In the genomic region with DNA sequence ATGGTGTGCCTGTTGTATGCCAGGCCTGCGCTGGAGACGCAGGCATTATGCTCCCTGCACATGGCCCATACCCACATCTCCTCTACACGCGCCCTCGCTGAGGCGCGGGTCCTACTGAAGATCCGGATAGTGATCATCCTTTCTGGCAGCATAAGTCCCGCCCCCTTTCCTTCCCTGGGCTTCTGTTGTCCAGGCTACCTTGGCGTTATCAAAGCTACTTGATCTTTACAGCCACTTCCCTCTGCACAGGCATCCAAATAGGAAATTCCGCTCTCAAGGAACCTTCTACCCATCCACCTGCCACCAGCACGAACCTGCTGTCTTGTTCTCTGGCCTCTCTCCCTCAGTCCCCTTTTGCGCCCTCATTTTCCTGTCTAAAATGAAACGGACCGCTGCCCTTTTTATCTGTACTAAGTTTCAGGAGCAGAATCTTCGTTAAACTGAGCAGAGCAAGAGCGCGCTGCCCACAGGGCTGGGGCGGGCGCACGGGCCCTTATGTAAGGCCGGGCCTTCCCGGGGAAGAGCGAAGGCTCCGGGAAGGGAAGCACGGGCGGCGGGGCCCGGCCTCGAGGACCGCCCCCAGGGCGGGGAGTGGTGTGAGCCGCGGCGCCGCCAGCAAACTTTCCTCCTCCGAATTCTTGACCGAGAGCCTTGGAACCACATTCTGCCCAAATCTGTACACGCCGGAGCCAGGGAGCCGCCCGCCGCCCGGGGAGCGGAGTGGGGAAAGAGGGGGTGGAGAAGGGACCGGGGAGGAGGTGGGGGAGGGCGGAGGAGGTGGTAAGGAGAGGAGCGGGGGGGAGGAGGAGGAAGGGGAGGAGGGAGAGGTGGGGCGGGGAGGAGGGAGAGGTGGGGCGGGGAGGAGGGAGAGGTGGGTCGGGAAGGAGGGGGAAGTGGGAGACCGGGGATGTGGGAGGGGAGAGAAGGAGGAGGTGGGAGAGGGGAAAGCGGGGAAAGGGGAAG, we compare ENCODE assay signal across 8 cellular contexts. TPM values are rescaled to one million over a fixed set of nuclear protein-coding genes. Genes with fewer than 3 reads are reported as not detected.
DNase-seq lines count a peak whose midpoint lies in the region; ATAC-seq and TF ChIP-seq lines count a peak whose summit lies in the region.

No MANE protein-coding gene starts in this region.

- H3K9ac ChIP-seq in OCI-LY1 (ENCODE audit: low read length), result peak overlapping the region; percentile 96

- no peaks in the 10 kb centered on the region for H3K9me3 ChIP-seq in OCI-LY1 (ENCODE audit: low read length)
- no peaks in the 10 kb centered on the region for H3K9me3 ChIP-seq in tibial artery

- 0 out of 2 replicates have a peak, but pooled peaks cover 7% of the 10 kb centered on the region for H3F3A ChIP-seq in OCI-LY1 (ENCODE audit: insufficient read depth, low read length)

- peak overlapping the region in 1 of 2 donors; percentile 81 for H3K27ac Mint-ChIP-seq in natural killer cell

- H3K27ac ChIP-seq in OCI-LY1 (ENCODE audit: low read depth, low read length, poor library complexity, severe bottlenecking) (peak overlapping the region; percentile 94), tibial artery (peak overlapping the region; percentile 94 to 95)

- peak overlapping the region; percentile 77 for H3K4me3 ChIP-seq in OCI-LY1 (ENCODE audit: low read depth, low read length, poor library complexity, severe bottlenecking)
- peak overlapping the region; percentile 52 to 55 for H3K4me3 ChIP-seq in foreskin fibroblast (ENCODE audit: low read depth in 1 of 2, low read length in 2 of 2)
- peak overlapping the region; percentile 66 to 79 for H3K4me3 ChIP-seq in tibial artery

- H3K27me3 ChIP-seq in OCI-LY1 (ENCODE audit: insufficient read depth, low read length) (no peaks in the 10 kb centered on the region), tibial artery (no peaks in the 10 kb centered on the region)

- no peaks in the 10 kb centered on the region for H4K20me1 ChIP-seq in OCI-LY1 (ENCODE audit: insufficient read depth, low read length)

- H3K79me2 ChIP-seq in OCI-LY1 (ENCODE audit: insufficient read depth, low read length), result 0 out of 2 replicates have a peak, but pooled peaks cover 3% of the 10 kb centered on the region

- DNase-seq in activated T-cell treated with anti-CD3 and anti-CD28 coated beads for 1 hour (ENCODE audit: low read depth), result peak; percentile 14
- no peak for DNase-seq in activated T-cell treated with anti-CD3 and anti-CD28 coated beads for 4 hours
- peak; percentile 35 for DNase-seq in activated naive CD4-positive, alpha-beta T cell treated with Interleukin-2 at 50 U/mL for 16 hours
- DNase-seq in foreskin fibroblast, result peak; percentile 84 to 94
- no peak for DNase-seq in natural killer cell
- DNase-seq in tibial artery, result peak; percentile 91 to 97

- peak overlapping the region; percentile 98 for H3K4me2 ChIP-seq in OCI-LY1 (ENCODE audit: low read length)

- peak; percentile 47 for ATAC-seq in HG03342 (IDR thresholded peaks at IDR 0.05; ENCODE audit: unreplicated experiment)
- ATAC-seq in natural killer cell, result peak; percentile 25 to 43 (median 34)

- H3K9me3 Mint-ChIP-seq in natural killer cell, result no peaks in the 10 kb centered on the region

- TF ChIP-seq CTCF in OCI-LY1 (IDR thresholded peaks at IDR 0.05; ENCODE audit: low read length), result no peak
- TF ChIP-seq CTCF in foreskin fibroblast (IDR thresholded peaks at IDR 0.05; ENCODE audit: low read depth, low read length), result no peak
- TF ChIP-seq CTCF in natural killer cell (IDR thresholded peaks at IDR 0.05), result no peak
- peak in 1 of 2 experiments; percentile 19 for TF ChIP-seq CTCF in tibial artery (IDR thresholded peaks at IDR 0.05)

- H3K4me1 Mint-ChIP-seq in natural killer cell, result peaks cover 11 to 15% of the 10 kb centered on the region in 2 donors

- no peak overlapping the region for H2AFZ ChIP-seq in OCI-LY1 (ENCODE audit: low read length)

- peak overlapping the region; percentile 87 for H3K4me3 Mint-ChIP-seq in natural killer cell

- H3K36me3 Mint-ChIP-seq in natural killer cell, result no peaks in the 10 kb centered on the region

- H3K9me2 ChIP-seq in OCI-LY1 (ENCODE audit: low read depth, low read length), result no peaks in the 10 kb centered on the region

- H3K36me3 ChIP-seq in OCI-LY1 (ENCODE audit: insufficient read depth, low read length) (no peaks in the 10 kb centered on the region), tibial artery (no peaks in the 10 kb centered on the region)

- intact Hi-C loops in natural killer cell (cut with micrococcal nuclease) (loop anchor here (2.0 to 5.0 kb wide), 2 partner anchors 41 to 45 kb away; no protein-coding TSS in a partner anchor), tibial artery (cut with DNase I; ENCODE audit: low total_unique reads) (loop anchor here (2.0 kb wide), 1 partner anchor 13 kb away; no protein-coding TSS in a partner anchor)

- H3K4me1 ChIP-seq in OCI-LY1 (ENCODE audit: insufficient read depth, low read length, severe bottlenecking), result peaks cover 66% of the 10 kb centered on the region
- peaks cover 0 to 25% (median 20%) of the 10 kb centered on the region in 4 donors for H3K4me1 ChIP-seq in tibial artery

- no peaks in the 10 kb centered on the region for H3K27me3 Mint-ChIP-seq in natural killer cell (ENCODE audit: low read depth in 2 of 2)

RNA-seq across cellular contexts. Expression of a gene that starts 0.9 kb away (rescaled TPM):
- total RNA-seq in natural killer cell, result not detected

RNA-seq across cellular contexts. Expression of a gene that starts 44.4 kb away (rescaled TPM):
- total RNA-seq in natural killer cell, result 100 to 1,000 TPM; 397 to 449 (median 409) TPM

Comparison
In these comparisons a context has a peak if more than half of its experiments do, and no peak if none do; other contexts are left out.
1. DNase-seq: peak in activated T-cell treated with anti-CD3 and anti-CD28 coated beads for 1 hour (single experiment), activated naive CD4-positive, alpha-beta T cell treated with Interleukin-2 at 50 U/mL for 16 hours (single experiment), foreskin fibroblast (2 of 2) and tibial artery (2 of 2); none in activated T-cell treated with anti-CD3 and anti-CD28 coated beads for 4 hours (single experiment) and natural killer cell (single experiment).
2. Peak in every context shown above with its lines, with median percentiles within 50 percentile points of each other: H3K4me3 ChIP-seq.